Comparison of ENCODE assay signal across 8 cellular contexts in the genomic region with DNA sequence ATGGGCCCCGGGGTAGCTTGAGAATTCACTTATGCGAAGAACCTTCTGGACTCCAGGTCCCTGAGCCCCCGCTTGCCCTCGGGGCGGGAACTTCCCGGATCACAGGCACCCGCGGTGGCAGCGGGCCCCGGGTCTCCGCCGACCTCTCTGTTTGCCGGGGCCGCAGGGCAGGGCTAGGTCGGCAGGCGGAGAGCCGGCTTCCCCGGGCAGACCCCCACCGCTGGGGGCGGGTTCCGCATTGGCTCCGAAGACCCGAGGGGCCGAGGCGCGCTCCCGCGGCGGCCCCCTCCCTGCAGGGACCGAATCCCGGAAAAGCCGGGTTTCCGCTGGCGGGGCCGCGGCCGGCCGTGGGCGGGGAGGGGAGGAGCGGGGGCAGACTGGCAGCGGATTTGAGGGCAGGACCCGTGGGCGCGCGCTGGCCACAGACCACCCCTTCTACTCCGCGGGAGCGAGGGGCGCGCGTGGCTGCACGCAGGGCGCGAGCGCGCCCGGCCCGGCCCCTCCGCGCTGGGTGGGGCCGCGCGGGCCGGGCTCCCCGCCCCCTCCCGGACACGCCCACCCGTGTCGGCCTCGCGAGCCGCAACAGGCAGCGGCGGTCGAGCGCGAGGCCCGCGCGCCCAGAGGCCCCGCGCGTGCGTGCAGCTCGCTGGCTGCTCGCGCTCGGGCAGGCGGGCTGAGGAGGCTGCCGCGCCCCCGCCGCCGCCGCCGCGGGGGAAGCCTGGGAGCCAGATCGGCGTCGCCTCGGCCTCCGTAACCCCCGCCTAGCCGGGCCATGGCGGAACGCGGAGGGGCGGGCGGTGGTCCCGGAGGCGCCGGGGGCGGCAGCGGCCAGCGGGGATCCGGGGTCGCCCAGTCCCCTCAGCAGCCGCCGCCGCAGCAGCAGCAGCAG. TPM values are rescaled to one million over a fixed set of nuclear protein-coding genes. Genes with fewer than 3 reads are reported as not detected.
DNase-seq lines count a peak whose midpoint lies in the region; ATAC-seq and TF ChIP-seq lines count a peak whose summit lies in the region.

A gene (plus strand): TSS at position 558 of the 889 bp plus-strand sequence. CDS start 215 bp downstream, at position 773.

- H3K27me3 ChIP-seq in duodenal mucosa (ENCODE audit: control insufficient read depth in 1 of 2, insufficient read depth in 2 of 2, low read length in 2 of 2) (no peaks in the 10 kb centered on the region), right lobe of liver (no peaks in the 10 kb centered on the region)

- CTCF ChIA-PET in activated CD4-positive, alpha-beta memory T cell treated with anti-CD3 and anti-CD28 coated beads, Interleukin-2, amount 10 ng/mL, durations not matched to agents 7 days and 5 days (lab: Charles Lee) = interaction anchor here (0.5 to 7.2 kb wide), 18 partner anchors 11 to 196 kb away, joined by 3 to 60 read pairs (median 6); a partner anchor contains a TSS

- H3K27ac ChIP-seq in duodenal mucosa (ENCODE audit: low read depth, low read length) = peak within 1 kb of the TSS; percentile 62
- H3K27ac ChIP-seq in right lobe of liver = peak within 1 kb of the TSS; percentile 79 to 95 (median 86)

- intact Hi-C loops in right lobe of liver (cut with DNase I) = no loop called here

- H3K9me3 ChIP-seq in duodenal mucosa (ENCODE audit: control insufficient read depth in 1 of 2, low read length in 2 of 2) = no peaks in the 10 kb centered on the region
- no peaks in the 10 kb centered on the region for H3K9me3 ChIP-seq in right lobe of liver

- peaks cover 18 to 37% of the 10 kb centered on the region in 2 donors for H3K36me3 ChIP-seq in duodenal mucosa (ENCODE audit: control insufficient read depth in 1 of 2, insufficient read depth in 2 of 2, low read length in 2 of 2)
- peaks cover 6 to 40% (median 19%) of the 10 kb centered on the region in 4 donors for H3K36me3 ChIP-seq in right lobe of liver

- H3K9me3 Mint-ChIP-seq in activated CD4-positive, alpha-beta memory T cell treated with anti-CD3 and anti-CD28 coated beads, Interleukin-2, amount 10 ng/mL, durations not matched to agents 7 days and 5 days = no peaks in the 10 kb centered on the region

- POLR2A ChIA-PET in activated CD4-positive, alpha-beta memory T cell treated with anti-CD3 and anti-CD28 coated beads, Interleukin-2, amount 10 ng/mL, durations not matched to agents 7 days and 5 days (lab: Charles Lee) = interaction anchor here (1.1 to 10.7 kb wide), 8 partner anchors 10 to 67 kb away, joined by 4 to 103 read pairs (median 10); a partner anchor contains a TSS

- peak within 1 kb of the TSS; percentile 61 for H3K4me3 ChIP-seq in HFF-Myc (replicated peaks; ENCODE audit: low read depth, low read length)
- peak within 1 kb of the TSS; percentile 62 to 72 for H3K4me3 ChIP-seq in duodenal mucosa (ENCODE audit: low read depth in 1 of 2, low read length in 2 of 2)
- peak within 1 kb of the TSS; percentile 62 to 74 (median 72) for H3K4me3 ChIP-seq in right lobe of liver

- H3K4me1 ChIP-seq in duodenal mucosa (ENCODE audit: control insufficient read depth in 1 of 2, insufficient read depth in 2 of 2, low read length in 2 of 2) = peaks cover 9 to 16% of the 10 kb centered on the region in 2 donors
- peaks cover 0 to 30% (median 11%) of the 10 kb centered on the region in 4 donors for H3K4me1 ChIP-seq in right lobe of liver

- no peak for TF ChIP-seq CTCF in HFF-Myc (IDR thresholded peaks at IDR 0.05; ENCODE audit: low read depth, low read length, missing control alignments)
- TF ChIP-seq CTCF in right lobe of liver (IDR thresholded peaks at IDR 0.05) = peak in 1 of 4 donors; percentile 27

- H3K36me3 Mint-ChIP-seq in activated CD4-positive, alpha-beta memory T cell treated with anti-CD3 and anti-CD28 coated beads, Interleukin-2, amount 10 ng/mL, durations not matched to agents 7 days and 5 days (ENCODE audit: low read depth) = peaks cover 67% of the 10 kb centered on the region

- H3K4me3 Mint-ChIP-seq in activated CD4-positive, alpha-beta memory T cell treated with anti-CD3 and anti-CD28 coated beads, Interleukin-2, amount 10 ng/mL, durations not matched to agents 7 days and 5 days = peak within 1 kb of the TSS; percentile 92

- peak; percentile 59 for TF ChIP-seq POLR2A in right lobe of liver (IDR thresholded peaks at IDR 0.05)

- peaks cover 63% of the 10 kb centered on the region for H3K4me1 Mint-ChIP-seq in activated CD4-positive, alpha-beta memory T cell treated with anti-CD3 and anti-CD28 coated beads, Interleukin-2, amount 10 ng/mL, durations not matched to agents 7 days and 5 days

- peak; percentile 66 for DNase-seq in GM04504 (ENCODE audit: low read depth)
- no peak for DNase-seq in HFF-Myc (ENCODE audit: extremely low read depth, low read depth)
- DNase-seq in NCI-H2171 (lab: John Stamatoyannopoulos, UW) = peak; percentile 37
- peak; percentile 82 for DNase-seq in activated CD4-positive, alpha-beta memory T cell treated with anti-CD3 and anti-CD28 coated beads, Interleukin-2, amount 10 ng/mL, durations not matched to agents 7 days and 5 days
- peak; percentile 82 to 90 (median 85) for DNase-seq in right lobe of liver
- peak; percentile 56 to 60 for DNase-seq in stimulated activated CD4-positive, alpha-beta T cell treated with anti-CD3 and anti-CD28 coated beads, Interleukin-4, amount 100 ng/mL, for 48 hours (ENCODE audit: low read depth in 2 of 2)

- ATAC-seq in right lobe of liver (peak; percentile 71 to 83 (median 78)), GM18858 (IDR thresholded peaks at IDR 0.05; ENCODE audit: unreplicated experiment) (no peak)

- WGBS in right lobe of liver (ENCODE audit: insufficient coverage, low coverage, low lambda C conversion rate, missing lambda C conversion rate) = no CpG with 5 or more reads among the region's 120 CpGs

- peak within 1 kb of the TSS; percentile 93 for H3K27ac Mint-ChIP-seq in activated CD4-positive, alpha-beta memory T cell treated with anti-CD3 and anti-CD28 coated beads, Interleukin-2, amount 10 ng/mL, durations not matched to agents 7 days and 5 days

- H3K27me3 Mint-ChIP-seq in activated CD4-positive, alpha-beta memory T cell treated with anti-CD3 and anti-CD28 coated beads, Interleukin-2, amount 10 ng/mL, durations not matched to agents 7 days and 5 days = no peaks in the 10 kb centered on the region

- H3K9ac ChIP-seq in duodenal mucosa (ENCODE audit: low read depth in 1 of 2, low read length in 2 of 2) = peak within 1 kb of the TSS; percentile 55 to 60

RNA-seq across cellular contexts. Expression of the gene that starts here (rescaled TPM):
- total RNA-seq in activated CD4-positive, alpha-beta memory T cell treated with anti-CD3 and anti-CD28 coated beads, Interleukin-2, amount 10 ng/mL, durations not matched to agents 7 days and 5 days = 10 to 100 TPM; 86.4 to 95.0 TPM
- 10 to 100 TPM in 4 of 6 experiments, 1 to 10 TPM in 2; 5.8 to 23.7 (median 12.5) TPM for total RNA-seq in right lobe of liver
